In the genomic region with DNA sequence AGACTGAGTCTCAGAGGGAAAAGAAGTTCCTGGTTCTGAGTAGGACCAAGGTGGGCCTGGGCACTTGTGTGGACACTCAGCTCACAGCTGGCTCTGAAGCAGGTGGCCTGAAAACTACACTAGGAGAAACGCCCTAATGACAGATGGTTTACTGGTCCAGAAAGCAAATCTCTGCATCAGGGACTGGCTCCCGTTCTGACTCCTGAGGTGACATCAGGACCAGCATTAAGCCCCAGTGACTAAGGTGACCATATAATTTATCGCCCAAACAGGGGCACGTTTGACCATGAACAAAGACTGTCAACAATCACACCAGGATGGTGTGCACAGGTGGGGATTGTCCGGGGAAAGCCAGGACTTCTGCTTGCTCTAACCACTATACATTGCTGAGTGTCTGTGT, we compare ENCODE assay signal across 20 cellular contexts. TPM values are rescaled to one million over a fixed set of nuclear protein-coding genes. Genes with fewer than 3 reads are reported as not detected.
DNase-seq lines count a peak whose midpoint lies in the region; ATAC-seq and TF ChIP-seq lines count a peak whose summit lies in the region.
"Had no signal": no experiment of that assay in that cellular context is flagged by ENCODE, and none has a peak within 500 bp of the region (broad histone marks: within the 10 kb centered on the region; RNA-seq: fewer than 3 reads in every experiment).

No MANE protein-coding gene starts in this region.

- H3K4me3 ChIP-seq in right atrium auricular region (no peak overlapping the region), sigmoid colon (no peak overlapping the region), vagina (no peak overlapping the region), prostate gland (no peak overlapping the region)
- H3K4me3 ChIP-seq in CD4-positive, alpha-beta memory T cell (ENCODE audit: low read length in 2 of 2) = no peak overlapping the region

- CTCF ChIA-PET in CD4-positive, alpha-beta memory T cell (lab: Charles Lee; ENCODE audit: partially characterized antibody) = no interaction called here

- H3K27me3 Mint-ChIP-seq in glutamatergic neuron (ENCODE audit: unreplicated experiment) = peaks cover 2% of the 10 kb centered on the region
- H3K27me3 Mint-ChIP-seq in CD4-positive, alpha-beta memory T cell = peaks cover 14 to 20% of the 10 kb centered on the region in 2 donors

- peak overlapping the region; percentile 16 for H3K4me3 Mint-ChIP-seq in glutamatergic neuron (ENCODE audit: unreplicated experiment)
- no peak overlapping the region for H3K4me3 Mint-ChIP-seq in CD4-positive, alpha-beta memory T cell
- H3K4me3 Mint-ChIP-seq: activated CD4-positive, alpha-beta memory T cell treated with anti-CD3 and anti-CD28 coated beads, Interleukin-2, amount 10 ng/mL, durations not matched to agents 7 days and 5 days; CD8-positive, alpha-beta T cell; T-helper 2 cell treated with Interferon-gamma antibody and Interleukin-4, amounts not matched to agents 5 μg/mL and 100 μg/mL, for 36 hours; WTC11 had no signal

- peaks cover 2% of the 10 kb centered on the region for H3K9me3 Mint-ChIP-seq in glutamatergic neuron (ENCODE audit: unreplicated experiment)
- H3K9me3 Mint-ChIP-seq in CD4-positive, alpha-beta memory T cell = no peaks in the 10 kb centered on the region
- H3K9me3 Mint-ChIP-seq: activated CD4-positive, alpha-beta memory T cell treated with anti-CD3 and anti-CD28 coated beads, Interleukin-2, amount 10 ng/mL, durations not matched to agents 7 days and 5 days; CD8-positive, alpha-beta T cell; T-helper 2 cell treated with Interferon-gamma antibody and Interleukin-4, amounts not matched to agents 5 μg/mL and 100 μg/mL, for 36 hours; WTC11 had no signal

- H3K4me1 Mint-ChIP-seq in glutamatergic neuron (ENCODE audit: low read depth, unreplicated experiment) = peaks cover 43% of the 10 kb centered on the region
- no peaks in the 10 kb centered on the region for H3K4me1 Mint-ChIP-seq in CD4-positive, alpha-beta memory T cell
- H3K4me1 Mint-ChIP-seq: activated CD4-positive, alpha-beta memory T cell treated with anti-CD3 and anti-CD28 coated beads, Interleukin-2, amount 10 ng/mL, durations not matched to agents 7 days and 5 days had no signal

- no peak for TF ChIP-seq POLR2A in sigmoid colon (IDR thresholded peaks at IDR 0.05)
- no peak for TF ChIP-seq POLR2A in vagina (IDR thresholded peaks at IDR 0.05)
- TF ChIP-seq POLR2A in prostate gland (IDR thresholded peaks at IDR 0.05) = no peak

- TF ChIP-seq CTCF in right atrium auricular region (IDR thresholded peaks at IDR 0.05) (no peak), glutamatergic neuron (IDR thresholded peaks at IDR 0.05; ENCODE audit: partially characterized antibody, unreplicated experiment) (no peak), sigmoid colon (IDR thresholded peaks at IDR 0.05) (no peak), vagina (IDR thresholded peaks at IDR 0.05) (no peak), prostate gland (IDR thresholded peaks at IDR 0.05) (no peak)

- peak overlapping the region; percentile 55 for H3K27ac Mint-ChIP-seq in glutamatergic neuron (ENCODE audit: unreplicated experiment)
- no peak overlapping the region for H3K27ac Mint-ChIP-seq in CD4-positive, alpha-beta memory T cell
- H3K27ac Mint-ChIP-seq: activated CD4-positive, alpha-beta memory T cell treated with anti-CD3 and anti-CD28 coated beads, Interleukin-2, amount 10 ng/mL, durations not matched to agents 7 days and 5 days; CD8-positive, alpha-beta T cell; T-helper 2 cell treated with Interferon-gamma antibody and Interleukin-4, amounts not matched to agents 5 μg/mL and 100 μg/mL, for 36 hours; WTC11 had no signal

- POLR2A ChIA-PET in CD4-positive, alpha-beta memory T cell (lab: Charles Lee; ENCODE audit: partially characterized antibody) = no interaction called here

- WGBS in sigmoid colon, 2 donors = 57 to 71% methylated on average over 5 of the region's 5 CpGs
- WGBS in prostate gland = 90% methylated on average over 5 of the region's 5 CpGs

- no peaks in the 10 kb centered on the region for H3K36me3 Mint-ChIP-seq in glutamatergic neuron (ENCODE audit: unreplicated experiment)
- H3K36me3 Mint-ChIP-seq in CD4-positive, alpha-beta memory T cell = no peaks in the 10 kb centered on the region
- H3K36me3 Mint-ChIP-seq: CD8-positive, alpha-beta T cell; WTC11 had no signal

- no peaks in the 10 kb centered on the region for H3K9me3 ChIP-seq in right atrium auricular region
- no peaks in the 10 kb centered on the region for H3K9me3 ChIP-seq in sigmoid colon
- no peaks in the 10 kb centered on the region for H3K9me3 ChIP-seq in vagina
- H3K9me3 ChIP-seq in prostate gland = no peaks in the 10 kb centered on the region
- H3K9me3 ChIP-seq in CD4-positive, alpha-beta memory T cell (ENCODE audit: control insufficient read depth in 1 of 2, low read length in 2 of 2) = no peaks in the 10 kb centered on the region

- DNase-seq in right atrium auricular region (ENCODE audit: low spot score) = no peak
- no peak for DNase-seq in cardiac septum (ENCODE audit: low spot score)
- no peak for DNase-seq in glutamatergic neuron
- DNase-seq in sigmoid colon = no peak
- no peak for DNase-seq in vagina (ENCODE audit: extremely low spot score in 2 of 2)
- DNase-seq in prostate gland (ENCODE audit: low spot score) = no peak
- no peak for DNase-seq in CD4-positive, alpha-beta memory T cell
- DNase-seq: activated CD4-positive, alpha-beta memory T cell treated with anti-CD3 and anti-CD28 coated beads, Interleukin-2, amount 10 ng/mL, durations not matched to agents 7 days and 5 days; activated T-cell treated with anti-CD3 and anti-CD28 coated beads for 4 hours; caudate nucleus; CD8-positive, alpha-beta T cell; NCI-H1092; NCI-H2029 treated with DMSO at 0.1 percent for 48 hours; NCI-H446 treated with DMSO at 0.1 percent for 48 hours; RPMI8226 had no signal

- H3K4me1 ChIP-seq in right atrium auricular region (peaks cover 0 to 76% of the 10 kb centered on the region in 2 donors), sigmoid colon (peaks cover 0 to 41% (median 18%) of the 10 kb centered on the region in 4 donors), vagina (peaks cover 48% of the 10 kb centered on the region), prostate gland (replicated peaks) (peaks cover 3% of the 10 kb centered on the region)
- H3K4me1 ChIP-seq in CD4-positive, alpha-beta memory T cell (ENCODE audit: insufficient read depth, low read length) = no peaks in the 10 kb centered on the region

- ATAC-seq in GM18519 (IDR thresholded peaks at IDR 0.05; ENCODE audit: low FRiP score, unreplicated experiment) = no peak
- ATAC-seq: CD8-positive, alpha-beta T cell; SK-N-SH treated with all-trans-retinoic acid at 6 μM for 48 hours had no signal

- H3K36me3 ChIP-seq in right atrium auricular region (no peaks in the 10 kb centered on the region), sigmoid colon (no peaks in the 10 kb centered on the region), vagina (no peaks in the 10 kb centered on the region), prostate gland (no peaks in the 10 kb centered on the region)
- H3K36me3 ChIP-seq in CD4-positive, alpha-beta memory T cell (ENCODE audit: insufficient read depth, low read length) = no peaks in the 10 kb centered on the region

- no peak for TF ChIP-seq EP300 in sigmoid colon (IDR thresholded peaks at IDR 0.05)

- intact Hi-C loops in cardiac septum (cut with DNase I) (loop anchor here (2.0 kb wide), 1 partner anchor 40 kb away; no protein-coding TSS in a partner anchor), sigmoid colon (cut with DNase I) (no loop called here), vagina (cut with DNase I) (no loop called here), prostate gland (cut with DNase I) (no loop called here)
- intact Hi-C loops in CD4-positive, alpha-beta memory T cell (cut with micrococcal nuclease) = no loop called here

- H3K27ac ChIP-seq in right atrium auricular region (peak overlapping the region; percentile 83 to 93), sigmoid colon (peak overlapping the region; percentile 0 to 57 (median 44)), vagina (peak overlapping the region; percentile 21), prostate gland (no peak overlapping the region)
- H3K27ac ChIP-seq in CD4-positive, alpha-beta memory T cell (ENCODE audit: low read depth, low read length) = no peak overlapping the region

- H3K27me3 ChIP-seq in right atrium auricular region (no peaks in the 10 kb centered on the region), sigmoid colon (no peaks in the 10 kb centered on the region), vagina (no peaks in the 10 kb centered on the region), prostate gland (replicated peaks; ENCODE audit: insufficient read depth) (no peaks in the 10 kb centered on the region)
- no peaks in the 10 kb centered on the region for H3K27me3 ChIP-seq in CD4-positive, alpha-beta memory T cell (ENCODE audit: insufficient read depth, low read length)

RNA-seq across cellular contexts. Expression of a gene that starts 12.2 kb away (rescaled TPM):
- total RNA-seq in right atrium auricular region (10 to 100 TPM; 76.7 to 76.8 TPM), cardiac septum (49.9 TPM), glutamatergic neuron (ENCODE audit: unreplicated experiment) (0.20 TPM), sigmoid colon (10 to 100 TPM; 15.9 to 58.7 (median 32.1) TPM), vagina (57.5 TPM), prostate gland (10 to 100 TPM in 1 of 2 donors, 1 to 10 TPM in 1; 9.8 to 47.7 TPM)
- polyA plus RNA-seq in sigmoid colon = 10 to 100 TPM in 1 of 3 donors, 1 to 10 TPM in 2; 1.8 to 10.2 (median 8.4) TPM
- total RNA-seq in CD4-positive, alpha-beta memory T cell = under 1 TPM in 1 of 2 experiments, not detected in 1; 0.03 TPM
- not detected for polyA plus RNA-seq in CD4-positive, alpha-beta memory T cell
- total RNA-seq: CD8-positive, alpha-beta T cell; HT1080 had no signal

Comparison
In these comparisons a context has a peak if more than half of its experiments do, and no peak if none do; other contexts are left out.
1. H3K27ac ChIP-seq: peak in right atrium auricular region (2 of 2), sigmoid colon (4 of 4) and vagina (single experiment); none in prostate gland (0 of 2) and CD4-positive, alpha-beta memory T cell (single experiment).